ENCODE assay signal across 22 cellular contexts in the genomic region with DNA sequence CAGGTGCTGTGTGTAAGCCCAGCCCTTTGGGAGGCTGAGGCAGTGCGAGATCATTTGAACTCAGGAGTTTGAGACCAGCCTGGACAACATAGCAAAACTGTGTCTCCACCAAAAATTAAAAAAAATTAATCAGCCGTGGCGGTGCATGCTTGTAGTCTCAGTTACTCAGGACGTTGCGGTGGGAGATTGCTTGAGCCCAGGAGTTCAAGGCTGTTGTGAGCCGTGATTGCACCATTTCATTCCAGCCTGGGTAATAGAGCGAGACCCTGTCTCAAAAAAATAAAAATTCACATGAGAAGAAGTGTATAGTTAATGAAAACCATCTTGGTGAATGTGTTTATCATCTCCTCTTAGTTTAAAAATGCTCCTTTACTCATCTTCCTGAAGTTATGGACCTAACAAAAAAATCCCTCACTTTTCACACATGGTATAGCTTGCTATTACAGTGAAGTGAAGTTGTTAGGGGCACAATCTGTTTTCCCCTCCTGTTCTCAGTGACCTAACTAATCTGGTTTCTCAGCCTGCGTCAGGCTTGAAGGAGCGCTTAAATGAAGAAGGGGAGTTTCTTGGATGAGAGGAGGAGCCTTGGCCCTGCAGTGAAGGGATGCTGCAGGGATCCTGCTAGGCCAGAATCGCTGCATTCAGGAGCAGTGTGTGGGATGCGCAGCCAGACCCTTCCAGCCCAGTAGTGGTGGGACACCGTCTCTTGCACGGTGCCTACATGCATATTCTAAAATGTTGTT. TPM values are rescaled to one million over a fixed set of nuclear protein-coding genes. Genes with fewer than 3 reads are reported as not detected.
DNase-seq lines count a peak whose midpoint lies in the region; ATAC-seq, FAIRE-seq and TF ChIP-seq lines count a peak whose summit lies in the region.
"Had no signal": no experiment of that assay in that cellular context is flagged by ENCODE, and none has a peak within 500 bp of the region (broad histone marks: within the 10 kb centered on the region; RNA-seq: fewer than 3 reads in every experiment).

No MANE protein-coding gene starts in this region.

- peaks cover 77% of the 10 kb centered on the region for H3K4me1 Mint-ChIP-seq in activated T-cell treated with anti-CD3 and anti-CD28 coated beads, Interleukin-2, amount 50 U/mL, for 24 hours (ENCODE audit: low read depth)
- H3K4me1 Mint-ChIP-seq in activated T-cell treated with anti-CD3 and anti-CD28 coated beads, Interleukin-2, amount 50 U/mL, for 4 hours (ENCODE audit: low read depth): peaks cover 62% of the 10 kb centered on the region
- H3K4me1 Mint-ChIP-seq in immature natural killer cell: peaks cover 80 to 91% of the 10 kb centered on the region in 2 donors

- TF ChIP-seq CTCF in D721Med (IDR thresholded peaks at IDR 0.05; ENCODE audit: insufficient read depth, missing control alignments): no peak

- H3K27ac Mint-ChIP-seq in activated T-cell treated with anti-CD3 and anti-CD28 coated beads, Interleukin-2, amount 50 U/mL, for 24 hours: peak overlapping the region; percentile 50
- H3K27ac Mint-ChIP-seq in immature natural killer cell: peak overlapping the region; percentile 82 to 95 (median 90)
- H3K27ac Mint-ChIP-seq: activated B cell treated with CpG ODN at 0.5 μM for 24 hours; activated T-helper 17 cell treated with anti-CD3 and anti-CD28 coated beads, Interleukin-2, amount 50 U/mL, for 72 hours had no signal

- intact Hi-C loops in posterior vena cava (cut with DNase I): no loop called here

- H3K27me3 Mint-ChIP-seq in activated T-cell treated with anti-CD3 and anti-CD28 coated beads, Interleukin-2, amount 50 U/mL, for 24 hours: no peaks in the 10 kb centered on the region
- H3K27me3 Mint-ChIP-seq in activated T-cell treated with anti-CD3 and anti-CD28 coated beads, Interleukin-2, amount 50 U/mL, for 4 hours (ENCODE audit: low read depth): no peaks in the 10 kb centered on the region
- peaks cover 0 to 1% (median 0%) of the 10 kb centered on the region in 3 donors for H3K27me3 Mint-ChIP-seq in immature natural killer cell (ENCODE audit: low read depth in 3 of 3)
- H3K27me3 Mint-ChIP-seq: activated B cell treated with CpG ODN at 0.5 μM for 24 hours; activated T-helper 17 cell treated with anti-CD3 and anti-CD28 coated beads, Interleukin-2, amount 50 U/mL, for 72 hours had no signal

- FAIRE-seq in D721Med (lab: Jason Lieb, UNC): no peak
- FAIRE-seq: islet of Langerhans, pancreas had no signal

- H3K9me3 Mint-ChIP-seq in activated T-cell treated with anti-CD3 and anti-CD28 coated beads, Interleukin-2, amount 50 U/mL, for 24 hours: no peaks in the 10 kb centered on the region
- H3K9me3 Mint-ChIP-seq in activated T-cell treated with anti-CD3 and anti-CD28 coated beads, Interleukin-2, amount 50 U/mL, for 4 hours: no peaks in the 10 kb centered on the region
- H3K9me3 Mint-ChIP-seq in immature natural killer cell: no peaks in the 10 kb centered on the region
- H3K9me3 Mint-ChIP-seq: activated B cell treated with CpG ODN at 0.5 μM for 24 hours; activated T-helper 17 cell treated with anti-CD3 and anti-CD28 coated beads, Interleukin-2, amount 50 U/mL, for 72 hours had no signal

- DNase-seq in activated T-cell treated with anti-CD3 and anti-CD28 coated beads, Interleukin-2, amount 50 U/mL, for 24 hours: no peak
- no peak for DNase-seq in activated T-cell treated with anti-CD3 and anti-CD28 coated beads, Interleukin-2, amount 50 U/mL, for 4 hours
- DNase-seq in NCI-H82 treated with DMSO at 0.1 percent for 48 hours (lab: John Stamatoyannopoulos, UW; ENCODE audit: unreplicated experiment) (peak; percentile 35), immature natural killer cell (no peak), renal cortical epithelial cell (ENCODE audit: low read depth) (peak; percentile 36), D721Med (ENCODE audit: insufficient read length, low spot score) (no peak), dermis blood vessel endothelial cell (no peak), posterior vena cava (ENCODE audit: low spot score) (no peak)
- DNase-seq: activated B cell treated with CpG ODN at 0.5 μM for 24 hours; effector memory CD4-positive, alpha-beta T cell; gastrocnemius medialis; hippocampal formation; NCI-H1417 treated with DMSO at 0.1 percent for 48 hours; NCI-H510A treated with DMSO at 0.1 percent for 48 hours; pancreas; stimulated activated CD4-positive, alpha-beta T cell treated with anti-CD3 and anti-CD28 coated beads, Interleukin-15, amount 100 ng/mL, for 24 hours; uterus had no signal

- no peak for ATAC-seq in activated T-cell treated with anti-CD3 and anti-CD28 coated beads, Interleukin-2, amount 50 U/mL, for 4 hours
- ATAC-seq: gastrocnemius medialis, HCT116, pancreas, sciatic nerve, SK-N-SH treated with all-trans-retinoic acid at 6 μM for 48 hours had no signal

- peaks cover 70% of the 10 kb centered on the region for H3K36me3 Mint-ChIP-seq in activated T-cell treated with anti-CD3 and anti-CD28 coated beads, Interleukin-2, amount 50 U/mL, for 24 hours (ENCODE audit: low read depth)
- peaks cover 24% of the 10 kb centered on the region for H3K36me3 Mint-ChIP-seq in activated T-cell treated with anti-CD3 and anti-CD28 coated beads, Interleukin-2, amount 50 U/mL, for 4 hours (ENCODE audit: insufficient read depth)
- H3K36me3 Mint-ChIP-seq in immature natural killer cell: no peaks in the 10 kb centered on the region

- no peak overlapping the region for H3K4me3 Mint-ChIP-seq in activated T-cell treated with anti-CD3 and anti-CD28 coated beads, Interleukin-2, amount 50 U/mL, for 24 hours
- no peak overlapping the region for H3K4me3 Mint-ChIP-seq in activated T-cell treated with anti-CD3 and anti-CD28 coated beads, Interleukin-2, amount 50 U/mL, for 4 hours
- H3K4me3 Mint-ChIP-seq in immature natural killer cell: peak overlapping the region; percentile 0 to 71 (median 66)
- H3K4me3 Mint-ChIP-seq: activated B cell treated with CpG ODN at 0.5 μM for 24 hours had no signal

RNA-seq across cellular contexts. Expression of a gene that starts 45.3 kb away (rescaled TPM):
- 10 to 100 TPM; 32.6 to 43.6 (median 37.2) TPM for total RNA-seq in activated T-cell treated with anti-CD3 and anti-CD28 coated beads, Interleukin-2, amount 50 U/mL, for 4 hours
- polyA plus RNA-seq in immature natural killer cell: 10 to 100 TPM in 1 of 3 donors, 1 to 10 TPM in 2; 4.3 to 26.1 (median 7.8) TPM
- total RNA-seq in renal cortical epithelial cell (5.9 and 8.5 TPM in 2 replicates), dermis blood vessel endothelial cell (15.3 and 17.6 TPM in 2 replicates), posterior vena cava (1 to 10 TPM; 8.3 to 9.5 TPM)

Comparison
In these comparisons a context has a peak if more than half of its experiments do, and no peak if none do; other contexts are left out.
1. DNase-seq: peak in NCI-H82 treated with DMSO at 0.1 percent for 48 hours (single experiment) and renal cortical epithelial cell (single experiment); none in activated T-cell treated with anti-CD3 and anti-CD28 coated beads, Interleukin-2, amount 50 U/mL, for 24 hours (single experiment), activated T-cell treated with anti-CD3 and anti-CD28 coated beads, Interleukin-2, amount 50 U/mL, for 4 hours (single experiment), immature natural killer cell (0 of 3), D721Med (single experiment), dermis blood vessel endothelial cell (single experiment) and posterior vena cava (single experiment).
2. H3K4me3 Mint-ChIP-seq: peak in immature natural killer cell (5 of 5); none in activated T-cell treated with anti-CD3 and anti-CD28 coated beads, Interleukin-2, amount 50 U/mL, for 24 hours (single experiment) and activated T-cell treated with anti-CD3 and anti-CD28 coated beads, Interleukin-2, amount 50 U/mL, for 4 hours (single experiment).